In the genomic region with DNA sequence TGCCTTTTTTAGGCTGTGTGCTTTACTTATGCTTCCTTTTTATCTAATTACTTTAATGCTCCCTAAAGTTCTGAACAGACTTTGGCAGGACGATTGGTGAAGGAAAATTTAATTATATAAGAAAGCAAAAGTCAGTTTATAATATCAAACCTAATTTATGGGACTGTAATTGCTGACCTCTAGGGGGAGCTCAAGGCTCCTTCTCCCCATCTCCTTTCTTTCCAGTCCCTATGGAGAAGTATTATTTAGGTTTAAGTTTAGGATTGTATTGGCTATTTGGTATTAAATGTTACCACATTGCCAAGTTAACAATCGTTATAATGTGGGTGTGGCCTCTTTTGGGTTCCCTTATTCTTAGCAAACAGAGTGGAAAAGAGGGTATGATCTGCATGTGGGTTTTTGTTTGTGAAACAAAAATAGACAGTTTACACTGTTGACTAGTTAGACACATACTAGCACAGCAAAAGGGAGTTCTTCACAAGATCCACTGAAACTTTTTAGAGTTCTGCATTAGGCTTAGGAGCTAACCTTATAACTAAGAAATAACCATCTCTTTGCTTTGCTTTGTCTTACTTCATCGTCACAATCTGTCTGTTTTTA, we compare ENCODE assay signal across 9 cellular contexts. TPM values are rescaled to one million over a fixed set of nuclear protein-coding genes. Genes with fewer than 3 reads are reported as not detected.
DNase-seq lines count a peak whose midpoint lies in the region; ATAC-seq and TF ChIP-seq lines count a peak whose summit lies in the region.
"Had no signal": no experiment of that assay in that cellular context is flagged by ENCODE, and none has a peak within 500 bp of the region (broad histone marks: within the 10 kb centered on the region; RNA-seq: fewer than 3 reads in every experiment).

No MANE protein-coding gene starts in this region.

- H3K27me3 ChIP-seq in CD4-positive, alpha-beta T cell (ENCODE audit: control insufficient read depth, insufficient read depth, low read length), result no peaks in the 10 kb centered on the region
- no peaks in the 10 kb centered on the region for H3K27me3 ChIP-seq in H7 (ENCODE audit: control insufficient read depth, insufficient read depth, low read length)
- H3K27me3 ChIP-seq in RWPE2 (ENCODE audit: insufficient read depth, poor library complexity, severe bottlenecking), result no peaks in the 10 kb centered on the region
- H3K27me3 ChIP-seq: SJSA1 had no signal

- no peaks in the 10 kb centered on the region for H3K9me3 ChIP-seq in CD4-positive, alpha-beta T cell (ENCODE audit: control insufficient read depth, low read length)
- no peaks in the 10 kb centered on the region for H3K9me3 ChIP-seq in RWPE2 (ENCODE audit: severe bottlenecking)
- H3K9me3 ChIP-seq: SJSA1 had no signal

- H3K4me1 ChIP-seq in RWPE2 (ENCODE audit: insufficient read depth, poor library complexity, severe bottlenecking), result no peaks in the 10 kb centered on the region
- H3K4me1 ChIP-seq: SJSA1 had no signal

- no peaks in the 10 kb centered on the region for H3K27me3 Mint-ChIP-seq in CD4-positive, alpha-beta T cell
- H3K27me3 Mint-ChIP-seq in activated T-helper 2 cell treated with anti-CD3 and anti-CD28 coated beads, Interferon-gamma antibody, Interleukin-2, Interleukin-4, amounts not matched to agents 10 μg/mL and 5 μg/mL and 100 μg/mL, durations not matched to agents 14 hours and 24 hours and 36 hours (ENCODE audit: low read depth), result peaks cover 6% of the 10 kb centered on the region

- no peak for DNase-seq in CD4-positive, alpha-beta T cell
- DNase-seq in H7, result peak; percentile 64
- no peak for DNase-seq in RWPE2 (ENCODE audit: low spot score)
- peak; percentile 65 for DNase-seq in fibroblast of villous mesenchyme (ENCODE audit: low read depth)
- peak; percentile 25 for DNase-seq in stromal cell of bone marrow (ENCODE audit: low read depth)
- no peak for DNase-seq in activated T-helper 2 cell treated with anti-CD3 and anti-CD28 coated beads, Interferon-gamma antibody, Interleukin-2, Interleukin-4, amounts not matched to agents 10 μg/mL and 5 μg/mL and 100 μg/mL, durations not matched to agents 14 hours and 24 hours and 36 hours (ENCODE audit: low spot score)
- no peak for DNase-seq in activated naive CD4-positive, alpha-beta T cell treated with anti-CD3 and anti-CD28 coated beads, Interleukin-2, amount 50 U/mL, for 16 hours

- H3K27ac ChIP-seq in CD4-positive, alpha-beta T cell (ENCODE audit: low read depth, low read length), result no peak overlapping the region
- H3K27ac ChIP-seq in RWPE2 (ENCODE audit: poor library complexity, severe bottlenecking), result no peak overlapping the region
- H3K27ac ChIP-seq: SJSA1 had no signal

- POLR2A ChIA-PET in CD4-positive, alpha-beta T cell (lab: Charles Lee), result no interaction called here

- H3K9me3 Mint-ChIP-seq in CD4-positive, alpha-beta T cell, result peaks cover 7% of the 10 kb centered on the region
- peaks cover 7% of the 10 kb centered on the region for H3K9me3 Mint-ChIP-seq in activated T-helper 2 cell treated with anti-CD3 and anti-CD28 coated beads, Interferon-gamma antibody, Interleukin-2, Interleukin-4, amounts not matched to agents 10 μg/mL and 5 μg/mL and 100 μg/mL, durations not matched to agents 14 hours and 24 hours and 36 hours

- no peak for ATAC-seq in CD4-positive, alpha-beta T cell (ENCODE audit: poor library complexity)
- ATAC-seq in RWPE2 (ENCODE audit: low read depth), result 0 out of 3 replicates have a peak, but pooled peaks have one; percentile 29
- ATAC-seq in HG03460 (IDR thresholded peaks at IDR 0.05; ENCODE audit: unreplicated experiment), result no peak

- intact Hi-C loops in CD4-positive, alpha-beta T cell (cut with DNase I, micrococcal nuclease), result no loop called here
- intact Hi-C loops in activated T-helper 2 cell treated with anti-CD3 and anti-CD28 coated beads, Interferon-gamma antibody, Interleukin-2, Interleukin-4, amounts not matched to agents 10 μg/mL and 5 μg/mL and 100 μg/mL, durations not matched to agents 14 hours and 24 hours and 36 hours (cut with micrococcal nuclease), result no loop called here

- CTCF ChIA-PET in CD4-positive, alpha-beta T cell (lab: Charles Lee), result no interaction called here

- H3K4me3 ChIP-seq in H7 (ENCODE audit: insufficient read depth, low read depth, low read length) (no peak overlapping the region), RWPE2 (ENCODE audit: severe bottlenecking) (no peak overlapping the region), fibroblast of villous mesenchyme (ENCODE audit: low read depth, low read length) (no peak overlapping the region)
- H3K4me3 ChIP-seq: SJSA1 had no signal

- H3K4me3 Mint-ChIP-seq in CD4-positive, alpha-beta T cell, result no peak overlapping the region
- no peak overlapping the region for H3K4me3 Mint-ChIP-seq in activated T-helper 2 cell treated with anti-CD3 and anti-CD28 coated beads, Interferon-gamma antibody, Interleukin-2, Interleukin-4, amounts not matched to agents 10 μg/mL and 5 μg/mL and 100 μg/mL, durations not matched to agents 14 hours and 24 hours and 36 hours (ENCODE audit: low read depth)

- peak; percentile 66 for TF ChIP-seq CTCF in CD4-positive, alpha-beta T cell (IDR thresholded peaks at IDR 0.05)
- peak; percentile 92 for TF ChIP-seq CTCF in RWPE2 (IDR thresholded peaks at IDR 0.05; ENCODE audit: poor library complexity, severe bottlenecking)
- TF ChIP-seq CTCF in fibroblast of villous mesenchyme (IDR thresholded peaks at IDR 0.05; ENCODE audit: insufficient read depth, low read depth, low read length), result peak; percentile 82

- H3K27ac Mint-ChIP-seq in CD4-positive, alpha-beta T cell, result no peak overlapping the region
- no peak overlapping the region for H3K27ac Mint-ChIP-seq in activated T-helper 2 cell treated with anti-CD3 and anti-CD28 coated beads, Interferon-gamma antibody, Interleukin-2, Interleukin-4, amounts not matched to agents 10 μg/mL and 5 μg/mL and 100 μg/mL, durations not matched to agents 14 hours and 24 hours and 36 hours

- H3K4me1 Mint-ChIP-seq in CD4-positive, alpha-beta T cell (ENCODE audit: low read depth), result no peaks in the 10 kb centered on the region
- no peaks in the 10 kb centered on the region for H3K4me1 Mint-ChIP-seq in activated T-helper 2 cell treated with anti-CD3 and anti-CD28 coated beads, Interferon-gamma antibody, Interleukin-2, Interleukin-4, amounts not matched to agents 10 μg/mL and 5 μg/mL and 100 μg/mL, durations not matched to agents 14 hours and 24 hours and 36 hours (ENCODE audit: low read depth)

- no peaks in the 10 kb centered on the region for H3K36me3 ChIP-seq in H7 (replicated peaks; ENCODE audit: control insufficient read depth, insufficient read depth, low read length)
- H3K36me3 ChIP-seq in RWPE2 (ENCODE audit: low read depth), result no peaks in the 10 kb centered on the region
- H3K36me3 ChIP-seq: SJSA1 had no signal

- H3K36me3 Mint-ChIP-seq in CD4-positive, alpha-beta T cell (ENCODE audit: low read depth), result peaks cover 8% of the 10 kb centered on the region
- no peaks in the 10 kb centered on the region for H3K36me3 Mint-ChIP-seq in activated T-helper 2 cell treated with anti-CD3 and anti-CD28 coated beads, Interferon-gamma antibody, Interleukin-2, Interleukin-4, amounts not matched to agents 10 μg/mL and 5 μg/mL and 100 μg/mL, durations not matched to agents 14 hours and 24 hours and 36 hours (ENCODE audit: low read depth)

RNA-seq across cellular contexts. Expression of gene TNFSF4, which starts 48.2 kb away (rescaled TPM):
- total RNA-seq in CD4-positive, alpha-beta T cell, result under 1 TPM; 0.17 to 0.33 TPM
- total RNA-seq in H7 (2014; rRNA removed; shearing (Covaris generic)), result 0.21 and 0.67 TPM in 2 replicates
- 45.1 and 127 TPM in 2 replicates for total RNA-seq in fibroblast of villous mesenchyme
- 1.1 and 1.3 TPM in 2 replicates for total RNA-seq in activated T-helper 2 cell treated with anti-CD3 and anti-CD28 coated beads, Interferon-gamma antibody, Interleukin-2, Interleukin-4, amounts not matched to agents 10 μg/mL and 5 μg/mL and 100 μg/mL, durations not matched to agents 14 hours and 24 hours and 36 hours

Comparison
In these comparisons a context has a peak if more than half of its experiments do, and no peak if none do; other contexts are left out.
1. DNase-seq: peak in H7 (single experiment), fibroblast of villous mesenchyme (single experiment) and stromal cell of bone marrow (single experiment); none in CD4-positive, alpha-beta T cell (0 of 10), RWPE2 (single experiment), activated T-helper 2 cell treated with anti-CD3 and anti-CD28 coated beads, Interferon-gamma antibody, Interleukin-2, Interleukin-4, amounts not matched to agents 10 μg/mL and 5 μg/mL and 100 μg/mL, durations not matched to agents 14 hours and 24 hours and 36 hours (single experiment) and activated naive CD4-positive, alpha-beta T cell treated with anti-CD3 and anti-CD28 coated beads, Interleukin-2, amount 50 U/mL, for 16 hours (single experiment).
2. RNA of gene TNFSF4, which starts 48.2 kb away (total RNA-seq): 45.1 to 127 TPM in fibroblast of villous mesenchyme; 1.1 to 1.3 TPM in activated T-helper 2 cell treated with anti-CD3 and anti-CD28 coated beads, Interferon-gamma antibody, Interleukin-2, Interleukin-4, amounts not matched to agents 10 μg/mL and 5 μg/mL and 100 μg/mL, durations not matched to agents 14 hours and 24 hours and 36 hours, 0.17 to 0.33 TPM in CD4-positive, alpha-beta T cell and 0.21 to 0.67 TPM in H7; every median in the first group is over 10 times any median in the second.
3. Peak in every context shown above with its lines, with median percentiles within 50 percentile points of each other: CTCF ChIP-seq.